In genomic region chr14:68279777-68280233, GRCh38 we compare ENCODE assay signal across 12 cellular contexts.
DNase-seq lines count a peak whose midpoint lies in the region; ATAC-seq and TF ChIP-seq lines count a peak whose summit lies in the region.
"Had no signal": no experiment of that assay in that cellular context is flagged by ENCODE, and none has a peak within 500 bp of the region (broad histone marks: within the 10 kb centered on the region; RNA-seq: fewer than 3 reads in every experiment).

No MANE protein-coding gene starts in this region.

- H3K36me3 Mint-ChIP-seq in nephron (ENCODE audit: low read depth), result no peaks in the 10 kb centered on the region

- no peak overlapping the region for H3K27ac ChIP-seq in SK-N-SH (ENCODE audit: low read depth in 2 of 2, low read length in 1 of 2)
- H3K27ac ChIP-seq: SJSA1 had no signal

- no peak overlapping the region for H3K4me3 ChIP-seq in SK-N-SH (ENCODE audit: low read depth in 2 of 2, low read length in 1 of 2)
- H3K4me3 ChIP-seq: SJSA1 had no signal

- no peak overlapping the region for H3K4me2 ChIP-seq in SK-N-SH

- H3F3A ChIP-seq in SK-N-SH (replicated peaks; ENCODE audit: insufficient read depth), result no peaks in the 10 kb centered on the region

- POLR2A ChIA-PET in SK-N-SH (lab: Yijun Ruan, JAX), result no interaction called here

- DNase-seq in omental fat pad (ENCODE audit: low spot score) (no peak), D341Med (ENCODE audit: low spot score) (no peak), SK-N-SH (no peak)
- no peak for DNase-seq in stimulated activated CD4-positive, alpha-beta T cell treated with anti-CD3 and anti-CD28 coated beads, Interleukin-1b, Interleukin-23, amount 100 ng/mL, for 48 hours
- DNase-seq: activated CD8-positive, alpha-beta memory T cell treated with anti-CD3 and anti-CD28 coated beads, Interleukin-2, amount 50 U/mL, for 4 hours; NCI-H2081 treated with DMSO at 0.1 percent for 48 hours; stimulated activated naive CD4-positive, alpha-beta T cell treated with Interleukin-2 at 50 U/mL for 16 hours had no signal

- peak overlapping the region; percentile 42 to 84 (median 64) for H3K27ac Mint-ChIP-seq in nephron

- H3K9ac ChIP-seq in SK-N-SH, result no peak overlapping the region

- no peaks in the 10 kb centered on the region for H4K20me1 ChIP-seq in SK-N-SH (ENCODE audit: insufficient read depth)

- CTCF ChIA-PET in SK-N-SH (lab: Yijun Ruan, JAX), result no interaction called here

- no peak overlapping the region for H2AFZ ChIP-seq in SK-N-SH (ENCODE audit: low read depth)

- ATAC-seq in GM18519 (IDR thresholded peaks at IDR 0.05; ENCODE audit: low FRiP score, unreplicated experiment) (peak; percentile 33), GM21576 (IDR thresholded peaks at IDR 0.05; ENCODE audit: unreplicated experiment) (peak; percentile 46), HG03457 (IDR thresholded peaks at IDR 0.05; ENCODE audit: unreplicated experiment) (peak; percentile 32), omental fat pad (ENCODE audit: low FRiP score) (no peak)

- TF ChIP-seq EP300 in SK-N-SH (IDR thresholded peaks at IDR 0.05; ENCODE audit: borderline replicate concordance in 1 of 2, low read depth in 1 of 2, low read length in 1 of 2), result no peak

- no peaks in the 10 kb centered on the region for H3K27me3 ChIP-seq in SK-N-SH (ENCODE audit: insufficient read depth)
- H3K27me3 ChIP-seq: SJSA1 had no signal

- H3K4me1 ChIP-seq in SK-N-SH (ENCODE audit: control insufficient read depth in 1 of 2, insufficient read depth in 2 of 2, low read depth in 1 of 2, low read length in 1 of 2), result no peaks in the 10 kb centered on the region

- no peaks in the 10 kb centered on the region for H3K9me2 ChIP-seq in SK-N-SH

- H3K79me2 ChIP-seq in SK-N-SH (ENCODE audit: insufficient read depth), result no peaks in the 10 kb centered on the region

- 97% methylated on average over 4 of the region's 4 CpGs for WGBS in SK-N-SH (ENCODE audit: low lambda C conversion rate)

- H3K4me1 Mint-ChIP-seq in nephron, result peaks cover 55% of the 10 kb centered on the region

- H3K9me3 Mint-ChIP-seq in nephron, result no peaks in the 10 kb centered on the region

- no peaks in the 10 kb centered on the region for H3K36me3 ChIP-seq in SK-N-SH (replicated peaks in 1 of 2; ENCODE audit: control insufficient read depth in 1 of 2, insufficient read depth in 2 of 2, low read length in 1 of 2)
- H3K36me3 ChIP-seq: SJSA1 had no signal

- TF ChIP-seq RAD21 in SK-N-SH (IDR thresholded peaks at IDR 0.05; ENCODE audit: low read length), result no peak

- no peak for TF ChIP-seq CTCF in nephron (IDR thresholded peaks at IDR 0.05; ENCODE audit: unreplicated experiment in 3 of 3)
- no peak for TF ChIP-seq CTCF in omental fat pad (IDR thresholded peaks at IDR 0.05)
- TF ChIP-seq CTCF in SK-N-SH (IDR thresholded peaks at IDR 0.05), result no peak

- H3K27me3 Mint-ChIP-seq in nephron (ENCODE audit: low read depth), result no peaks in the 10 kb centered on the region

- no peaks in the 10 kb centered on the region for H3K9me3 ChIP-seq in SK-N-SH
- H3K9me3 ChIP-seq: SJSA1 had no signal

- no peak overlapping the region for H3K4me3 Mint-ChIP-seq in nephron

TF ChIP-seq in SK-N-SH, 30 proteins besides CTCF, POLR2A, EP300 and RAD21:
- no peak for TF ChIP-seq SIN3A (IDR thresholded peaks at IDR 0.05; ENCODE audit: borderline replicate concordance, low read depth, low read length)
- no peak for TF ChIP-seq FOSL2 (IDR thresholded peaks at IDR 0.05; ENCODE audit: borderline replicate concordance, low read depth)
- TF ChIP-seq RXRA (IDR thresholded peaks at IDR 0.05; ENCODE audit: borderline replicate concordance, low read depth), result no peak
- no peak for TF ChIP-seq ZBTB33 (IDR thresholded peaks at IDR 0.05; ENCODE audit: borderline replicate concordance, low read depth)
- no peak for TF ChIP-seq NRF1 (IDR thresholded peaks at IDR 0.05; ENCODE audit: low read depth, low read length)
